ENCODE assay signal across 8 cellular contexts in the genomic region with DNA sequence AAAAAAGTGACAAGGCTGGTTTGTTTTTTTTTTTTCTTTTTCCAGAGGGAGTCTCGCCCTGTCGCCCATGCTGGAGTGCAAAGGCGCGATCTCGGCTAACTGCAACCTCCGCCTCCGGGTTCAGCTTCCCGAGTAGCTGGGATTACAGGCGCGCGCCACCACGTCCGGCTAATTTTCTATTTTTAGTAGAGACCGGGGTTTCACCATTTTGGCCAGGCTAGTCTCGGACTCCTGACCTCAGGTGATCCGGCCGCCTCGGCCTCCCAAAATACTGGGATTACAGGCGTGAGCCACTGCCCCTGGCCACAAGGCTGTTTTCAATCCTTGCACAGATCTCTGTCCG. TPM values are rescaled to one million over a fixed set of nuclear protein-coding genes. Genes with fewer than 3 reads are reported as not detected.
DNase-seq lines count a peak whose midpoint lies in the region; ATAC-seq and TF ChIP-seq lines count a peak whose summit lies in the region.

No MANE protein-coding gene starts in this region.

- H3K27me3 ChIP-seq in left ventricle myocardium inferior (ENCODE audit: low read depth) = no peaks in the 10 kb centered on the region
- H3K27me3 ChIP-seq in mesenchymal stem cell (ENCODE audit: control insufficient read depth in 1 of 2, insufficient read depth in 1 of 2, low read length in 2 of 2) = no peaks in the 10 kb centered on the region
- no peaks in the 10 kb centered on the region for H3K27me3 ChIP-seq in aorta (ENCODE audit: control insufficient read depth in 1 of 2, insufficient read depth in 2 of 2, low read length in 1 of 2)

- H2BK5ac ChIP-seq in mesenchymal stem cell (ENCODE audit: low read depth, low read length, poor library complexity, severe bottlenecking) = no peak overlapping the region

- TF ChIP-seq POLR2A in GM18505 (IDR thresholded peaks at IDR 0.05; ENCODE audit: borderline replicate concordance, extremely low read depth, insufficient read depth, insufficient read length) = no peak

- H2BK15ac ChIP-seq in mesenchymal stem cell (ENCODE audit: low read depth, poor library complexity, severe bottlenecking) = no peak overlapping the region

- H4K91ac ChIP-seq in mesenchymal stem cell (ENCODE audit: low read length) = peak overlapping the region; percentile 96

- peaks cover 48% of the 10 kb centered on the region for H3K36me3 Mint-ChIP-seq in MCF 10A (ENCODE audit: insufficient read depth, unreplicated experiment)

- peaks cover 9% of the 10 kb centered on the region for H3K79me1 ChIP-seq in mesenchymal stem cell (replicated peaks; ENCODE audit: low read length, poor library complexity, severe bottlenecking)

- peak overlapping the region; percentile 100 for H4K8ac ChIP-seq in mesenchymal stem cell (ENCODE audit: low read length)

- H2AK5ac ChIP-seq in mesenchymal stem cell (ENCODE audit: low read length, severe bottlenecking) = no peak overlapping the region

- peak overlapping the region; percentile 85 for H3K4me2 ChIP-seq in mesenchymal stem cell (ENCODE audit: low read length, poor library complexity, severe bottlenecking)

- H3K4me1 Mint-ChIP-seq in MCF 10A (ENCODE audit: insufficient read depth, unreplicated experiment) = peaks cover 1% of the 10 kb centered on the region

- POLR2A ChIA-PET in MCF 10A (lab: Yijun Ruan, JAX) = interaction anchor here (0.7 to 6.5 kb wide), 8 partner anchors 9 to 102 kb away, joined by 3 to 70 read pairs (median 4); partner anchors contain the start of gene BCL2L13

- H2AFZ ChIP-seq in mesenchymal stem cell (ENCODE audit: low read depth, low read length) = no peak overlapping the region

- peak overlapping the region; percentile 98 for H3K4me3 Mint-ChIP-seq in MCF 10A (ENCODE audit: unreplicated experiment)

- H2BK12ac ChIP-seq in mesenchymal stem cell (ENCODE audit: low read length in 2 of 2) = peak overlapping the region in 1 of 2 experiments; percentile 34

- no peaks in the 10 kb centered on the region for H3K27me3 Mint-ChIP-seq in MCF 10A (ENCODE audit: insufficient read depth, unreplicated experiment)

- no peak overlapping the region for H3K14ac ChIP-seq in mesenchymal stem cell (ENCODE audit: low read length in 2 of 2)

- no TSS peak for BruUV-seq in MCF 10A (replicated peaks; lab: Mats Ljungman, UMichigan)

- CTCF ChIA-PET in MCF 10A (lab: Yijun Ruan, JAX) = interaction anchor here (0.7 kb wide), 1 partner anchor 15 kb away, joined by 3 read pairs; no protein-coding TSS in a partner anchor

- no peak overlapping the region for H2BK120ac ChIP-seq in mesenchymal stem cell (ENCODE audit: low read depth, low read length)

- peak overlapping the region; percentile 100 for H3K9ac ChIP-seq in mesenchymal stem cell (ENCODE audit: low read length)

- 52% methylated on average over 20 of the region's 20 CpGs for WGBS in mesenchymal stem cell
- WGBS in aorta, 2 donors = 13% methylated on average over 20 of the region's 20 CpGs

- ATAC-seq in aorta (ENCODE audit: low FRiP score) = no peak
- no peak for ATAC-seq in GM21447 (IDR thresholded peaks at IDR 0.05; ENCODE audit: unreplicated experiment)
- no peak for ATAC-seq in GM18505 (IDR thresholded peaks at IDR 0.05; ENCODE audit: unreplicated experiment)
- ATAC-seq in GM21515 (IDR thresholded peaks at IDR 0.05; ENCODE audit: unreplicated experiment) = no peak

- DNase-seq in left ventricle myocardium inferior (no peak), cardiac septum (ENCODE audit: low spot score) (no peak), MCF 10A (ENCODE audit: unreplicated experiment) (no peak), mesenchymal stem cell (peak; percentile 11), aorta (no peak)

- H3K9me3 ChIP-seq in left ventricle myocardium inferior (replicated peaks) = no peaks in the 10 kb centered on the region
- H3K9me3 ChIP-seq in mesenchymal stem cell (ENCODE audit: control insufficient read depth, low read length) = no peaks in the 10 kb centered on the region
- no peaks in the 10 kb centered on the region for H3K9me3 ChIP-seq in aorta (ENCODE audit: control insufficient read depth, low read length)

- peak overlapping the region; percentile 98 for H3K27ac Mint-ChIP-seq in MCF 10A (ENCODE audit: low read depth, unreplicated experiment)

- H3K4me3 ChIP-seq in left ventricle myocardium inferior (peak overlapping the region; percentile 100), mesenchymal stem cell (ENCODE audit: insufficient read depth in 1 of 2, low read depth in 1 of 2, low read length in 2 of 2) (peak overlapping the region; percentile 99 to 100), aorta (ENCODE audit: low read length in 2 of 2) (peak overlapping the region; percentile 46 to 93)

- H3K4me1 ChIP-seq in left ventricle myocardium inferior (peaks cover 50% of the 10 kb centered on the region), mesenchymal stem cell (ENCODE audit: control insufficient read depth, insufficient read depth, low read depth, low read length) (peaks cover 10% of the 10 kb centered on the region), aorta (ENCODE audit: control insufficient read depth in 1 of 2, insufficient read depth in 2 of 2, low read length in 2 of 2) (no peaks in the 10 kb centered on the region)

- intact Hi-C loops in left ventricle myocardium inferior (cut with micrococcal nuclease) = no loop called here
- intact Hi-C loops in cardiac septum (cut with DNase I) = loop anchor here (1.0 kb wide), 1 partner anchor 10 kb away; the partner anchor contains the start of gene BCL2L13
- intact Hi-C loops in MCF 10A (cut with micrococcal nuclease) = loop anchor here (2.0 kb wide), 1 partner anchor 79 kb away; no protein-coding TSS in a partner anchor
- intact Hi-C loops in aorta (cut with DNase I) = loop anchor here in 1 of 2 donors (5.0 kb wide), 1 partner anchor 456 kb away; no protein-coding TSS in a partner anchor

- H3K27ac ChIP-seq in left ventricle myocardium inferior (replicated peaks) (peak overlapping the region; percentile 93), mesenchymal stem cell (ENCODE audit: low read length, poor library complexity, severe bottlenecking) (no peak overlapping the region), aorta (ENCODE audit: low read depth in 1 of 2, low read length in 2 of 2) (peak overlapping the region; percentile 76 to 94)

- TF ChIP-seq CTCF in left ventricle myocardium inferior (IDR thresholded peaks at IDR 0.05; ENCODE audit: borderline replicate concordance) = no peak
- TF ChIP-seq CTCF in MCF 10A (IDR thresholded peaks at IDR 0.05; ENCODE audit: unreplicated experiment) = no peak

- H3K36me3 ChIP-seq in left ventricle myocardium inferior = peaks cover 12% of the 10 kb centered on the region
- peaks cover 11 to 27% of the 10 kb centered on the region in 2 experiments for H3K36me3 ChIP-seq in mesenchymal stem cell (ENCODE audit: control insufficient read depth in 1 of 2, insufficient read depth in 2 of 2, low read depth in 1 of 2, low read length in 2 of 2)
- H3K36me3 ChIP-seq in aorta (ENCODE audit: control insufficient read depth in 1 of 2, insufficient read depth in 2 of 2, low read length in 1 of 2) = no peaks in the 10 kb centered on the region

- H3K4ac ChIP-seq in mesenchymal stem cell (ENCODE audit: low read depth in 1 of 2, low read length in 2 of 2) = peak overlapping the region in 1 of 2 experiments; percentile 97

- H3K9me3 Mint-ChIP-seq in MCF 10A (ENCODE audit: unreplicated experiment) = no peaks in the 10 kb centered on the region

- peak overlapping the region; percentile 91 to 98 for H3K18ac ChIP-seq in mesenchymal stem cell (ENCODE audit: low read depth in 1 of 2, low read length in 2 of 2)

- H3K23ac ChIP-seq in mesenchymal stem cell (ENCODE audit: low read length in 2 of 2) = peak overlapping the region in 1 of 2 experiments; percentile 99

RNA-seq across cellular contexts. Expression of gene ATP6V1E1, which starts 0.6 kb away (rescaled TPM):
- total RNA-seq in left ventricle myocardium inferior (213 TPM), cardiac septum (174 TPM), MCF 10A (2022) (86.4 and 114 TPM in 2 replicates), aorta (100 to 1,000 TPM in 1 of 2 donors, 10 to 100 TPM in 1; 93.0 to 116 TPM)
- polyA plus RNA-seq in mesenchymal stem cell (2013, experiment 1 of 2) = 206 TPM
- polyA plus RNA-seq in mesenchymal stem cell (2013, experiment 2 of 2) = 208 TPM
- 100 to 1,000 TPM; 137 to 163 TPM for polyA plus RNA-seq in aorta

RNA-seq across cellular contexts. Expression of gene BCL2L13, which starts 10.6 kb away (rescaled TPM):
- total RNA-seq in left ventricle myocardium inferior (111 TPM), cardiac septum (69.9 TPM), MCF 10A (2022) (53.6 and 75.1 TPM in 2 replicates), aorta (10 to 100 TPM; 31.7 to 39.9 TPM)
- 32.3 TPM for polyA plus RNA-seq in mesenchymal stem cell (2013, experiment 1 of 2)
- 31.2 TPM for polyA plus RNA-seq in mesenchymal stem cell (2013, experiment 2 of 2)
- 10 to 100 TPM; 22.8 to 24.3 TPM for polyA plus RNA-seq in aorta
